Comparison of ENCODE assay signal across 8 cellular contexts in genomic region chr22:21641417-21641794, GRCh38. TPM values are rescaled to one million over a fixed set of nuclear protein-coding genes. Genes with fewer than 3 reads are reported as not detected.
DNase-seq lines count a peak whose midpoint lies in the region; ATAC-seq and TF ChIP-seq lines count a peak whose summit lies in the region.
"Had no signal": no experiment of that assay in that cellular context is flagged by ENCODE, and none has a peak within 500 bp of the region (broad histone marks: within the 10 kb centered on the region; RNA-seq: fewer than 3 reads in every experiment).

No MANE protein-coding gene starts in this region.

- H3K79me2 ChIP-seq in GM23248 (ENCODE audit: insufficient read depth) = peaks cover 5% of the 10 kb centered on the region; the same call in 1 of the 2 replicates

- peak overlapping the region; percentile 87 for H3K4me3 Mint-ChIP-seq in chondrocyte (ENCODE audit: unreplicated experiment)

- DNase-seq in DMS53 treated with DMSO at 0.1 percent for 48 hours (lab: John Stamatoyannopoulos, UW; ENCODE audit: unreplicated experiment) (peak; percentile 8), GM23248 (peak; percentile 74), OCI-M1 (lab: John Stamatoyannopoulos, UW) (peak; percentile 94), chondrocyte (ENCODE audit: low spot score) (no peak), left lung (no peak), suprapubic skin (ENCODE audit: low spot score in 2 of 2) (no peak)
- DNase-seq in activated CD4-positive, CD25-positive, alpha-beta regulatory T cell treated with anti-CD3 and anti-CD28 coated beads, Interleukin-2, amount 50 U/mL, for 72 hours = no peak

- peaks cover 4% of the 10 kb centered on the region for H3K36me3 Mint-ChIP-seq in chondrocyte (ENCODE audit: low read depth)

- ATAC-seq in left lung = peak; percentile 61

- peak overlapping the region; percentile 90 for H3K27ac Mint-ChIP-seq in chondrocyte (ENCODE audit: unreplicated experiment)

- H3K9ac ChIP-seq in GM23248 = peak overlapping the region; percentile 73

- no peak for TF ChIP-seq POLR2A in suprapubic skin (IDR thresholded peaks at IDR 0.05)

- H3F3A ChIP-seq in GM23248 (ENCODE audit: insufficient read depth) = no peaks in the 10 kb centered on the region

- H4K20me1 ChIP-seq in GM23248 (ENCODE audit: insufficient read depth) = no peaks in the 10 kb centered on the region

- in situ Hi-C loops in GM23248 (cut with MboI) = loop anchor here (25.0 kb wide), 1 partner anchor 179 kb away; the partner anchor contains the start of gene TMEM191C

- no peaks in the 10 kb centered on the region for H3K27me3 Mint-ChIP-seq in chondrocyte (ENCODE audit: low read depth)

- TF ChIP-seq EP300 in suprapubic skin (IDR thresholded peaks at IDR 0.05) = no peak

- peak overlapping the region; percentile 78 for H3K4me2 ChIP-seq in GM23248 (ENCODE audit: unreplicated experiment)

- no peaks in the 10 kb centered on the region for H3K9me2 ChIP-seq in GM23248 (ENCODE audit: insufficient read depth)

- H3K4me1 ChIP-seq in GM23248 (ENCODE audit: insufficient read depth) (no peaks in the 10 kb centered on the region), left lung (peaks cover 7 to 30% of the 10 kb centered on the region in 2 donors), suprapubic skin (peaks cover 18% of the 10 kb centered on the region)

- H3K9me3 ChIP-seq in GM23248 (ENCODE audit: low read depth) = no peaks in the 10 kb centered on the region
- H3K9me3 ChIP-seq in left lung = no peaks in the 10 kb centered on the region
- H3K9me3 ChIP-seq in suprapubic skin = no peaks in the 10 kb centered on the region

- intact Hi-C loops in left lung (cut with DNase I) = no loop called here

- no peaks in the 10 kb centered on the region for H3K9me3 Mint-ChIP-seq in chondrocyte (ENCODE audit: low read depth)
- H3K9me3 Mint-ChIP-seq: activated naive CD4-positive, alpha-beta T cell treated with anti-CD3 and anti-CD28 coated beads, Interleukin-2, amount 50 U/mL, for 72 hours had no signal

- H3K27me3 ChIP-seq in GM23248 (replicated peaks; ENCODE audit: insufficient read depth) (no peaks in the 10 kb centered on the region), left lung (no peaks in the 10 kb centered on the region), suprapubic skin (no peaks in the 10 kb centered on the region)

- TF ChIP-seq CTCF in chondrocyte (IDR thresholded peaks at IDR 0.05) = peak; percentile 73
- TF ChIP-seq CTCF in left lung (IDR thresholded peaks at IDR 0.05) = peak in 1 of 2 donors; percentile 32
- no peak for TF ChIP-seq CTCF in suprapubic skin (IDR thresholded peaks at IDR 0.05)

- H3K36me3 ChIP-seq in GM23248 (ENCODE audit: low read depth) = no peaks in the 10 kb centered on the region
- peaks cover 0 to 30% of the 10 kb centered on the region in 2 donors for H3K36me3 ChIP-seq in left lung
- H3K36me3 ChIP-seq in suprapubic skin = peaks cover 6% of the 10 kb centered on the region

- WGBS in GM23248 (ENCODE audit: low coverage in 1 of 2, low lambda C conversion rate in 2 of 2, missing lambda C conversion rate in 2 of 2), 2 experiments = 2% methylated on average over 9 of the region's 9 CpGs
- WGBS in suprapubic skin = 11% methylated on average over 9 of the region's 9 CpGs

- peaks cover 24% of the 10 kb centered on the region for H3K4me1 Mint-ChIP-seq in chondrocyte (ENCODE audit: low read depth)

- peak overlapping the region; percentile 95 for H2AFZ ChIP-seq in GM23248

- H3K27ac ChIP-seq in GM23248 (peak overlapping the region; percentile 42), left lung (peak overlapping the region in 1 of 2 donors; percentile 81), suprapubic skin (no peak overlapping the region)

- H3K4me3 ChIP-seq in GM23248 (peak overlapping the region; percentile 76), left lung (peak overlapping the region; percentile 53 to 83), suprapubic skin (peak overlapping the region; percentile 59)

RNA-seq across cellular contexts. Expression of gene SDF2L1, which starts 0.7 kb away (rescaled TPM):
- total RNA-seq in GM23248 (2014; rRNA removed; shearing (Covaris generic)) = 28.8 and 33.9 TPM in 2 replicates
- polyA plus RNA-seq in GM23248 (2016; fragmentation: Nextera tagmentation; extraction: Ambion mirVana) = 37.2 and 38.7 TPM in 2 replicates
- total RNA-seq in chondrocyte (21.2 to 28.4 TPM (median 26.0 TPM) in 3 replicates), left lung (10 to 100 TPM; 47.2 to 82.1 TPM), suprapubic skin (10 to 100 TPM; 11.2 to 23.6 (median 18.7) TPM)

RNA-seq across cellular contexts. Expression of gene CCDC116, which starts 8.8 kb away (rescaled TPM):
- total RNA-seq in GM23248 (2014; rRNA removed; shearing (Covaris generic)) = 0.54 TPM in 1 of 2 replicates, not detected in the other
- 0.10 TPM in 1 of 2 replicates, not detected in the other for polyA plus RNA-seq in GM23248 (2016; fragmentation: Nextera tagmentation; extraction: Ambion mirVana)
- total RNA-seq in chondrocyte = 0.44 to 0.85 TPM (median 0.47 TPM) in 3 replicates
- 1 to 10 TPM in 1 of 2 donors, under 1 TPM in 1; 0.26 to 1.1 TPM for total RNA-seq in left lung
- 1 to 10 TPM in 2 of 4 donors, not detected in 2; 1.0 TPM for total RNA-seq in suprapubic skin

RNA-seq across cellular contexts. Expression of gene YDJC, which starts 11.6 kb away (rescaled TPM):
- 27.1 and 31.5 TPM in 2 replicates for total RNA-seq in GM23248 (2014; rRNA removed; shearing (Covaris generic))
- 20.0 and 25.1 TPM in 2 replicates for polyA plus RNA-seq in GM23248 (2016; fragmentation: Nextera tagmentation; extraction: Ambion mirVana)
- total RNA-seq in chondrocyte (13.3 to 14.6 TPM (median 14.6 TPM) in 3 replicates), left lung (10 to 100 TPM; 13.1 to 17.2 TPM), suprapubic skin (10 to 100 TPM; 28.6 to 34.6 (median 30.9) TPM)

RNA-seq across cellular contexts. Expression of gene PPIL2, which starts 24.4 kb away (rescaled TPM):
- total RNA-seq in GM23248 (2014; rRNA removed; shearing (Covaris generic)) = 22.3 and 23.7 TPM in 2 replicates
- 26.1 TPM in 2 replicates for polyA plus RNA-seq in GM23248 (2016; fragmentation: Nextera tagmentation; extraction: Ambion mirVana)
- total RNA-seq in chondrocyte (36.0 to 46.6 TPM (median 36.8 TPM) in 3 replicates), left lung (10 to 100 TPM; 34.1 to 38.0 TPM), suprapubic skin (100 to 1,000 TPM in 1 of 4 donors, 10 to 100 TPM in 3; 38.4 to 129 (median 40.3) TPM)

Comparison
In these comparisons a context has a peak if more than half of its experiments do, and no peak if none do; other contexts are left out.
1. DNase-seq: peak in DMS53 treated with DMSO at 0.1 percent for 48 hours (single experiment), GM23248 (single experiment) and OCI-M1 (single experiment); none in chondrocyte (single experiment), left lung (0 of 2), suprapubic skin (0 of 2) and activated CD4-positive, CD25-positive, alpha-beta regulatory T cell treated with anti-CD3 and anti-CD28 coated beads, Interleukin-2, amount 50 U/mL, for 72 hours (single experiment).
2. Peak in every context shown above with its lines, with median percentiles within 50 percentile points of each other: H3K4me3 ChIP-seq.